ENCODE assay signal across 8 cellular contexts in the genomic region with DNA sequence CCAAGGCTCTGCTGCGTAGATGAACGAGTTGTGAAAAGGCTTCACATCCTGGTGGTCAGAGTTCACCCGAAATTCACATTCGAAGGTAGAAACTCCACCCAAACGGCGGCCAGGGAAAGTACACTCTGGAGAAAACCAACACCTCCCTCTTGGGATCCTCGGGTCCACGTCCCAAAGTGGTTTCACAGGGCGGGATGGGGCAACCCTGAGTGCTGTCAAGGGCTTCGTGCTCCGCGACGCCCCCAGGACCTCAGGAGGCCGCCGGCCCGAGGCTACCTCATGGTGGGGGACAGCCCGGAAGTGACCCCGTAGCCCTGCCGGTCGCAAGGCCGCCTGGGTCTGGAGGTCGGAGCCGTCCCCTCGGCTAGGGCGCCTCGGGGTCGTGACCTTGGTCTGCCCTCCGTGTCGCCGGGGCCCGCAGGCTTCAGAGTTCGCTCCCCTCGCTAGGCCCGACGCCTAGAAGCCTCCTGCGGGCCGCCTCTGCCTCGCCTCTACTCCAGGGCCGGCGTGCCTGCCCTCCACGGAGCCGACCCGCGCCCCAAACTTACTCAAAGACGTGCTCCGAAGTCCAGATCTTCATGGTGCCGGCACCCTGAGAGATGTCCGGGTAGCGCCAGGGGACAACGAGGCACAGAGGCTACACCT. TPM values are rescaled to one million over a fixed set of nuclear protein-coding genes. Genes with fewer than 3 reads are reported as not detected.
A peak's percentile ranks its signal among the peaks of the same experiment; 100 is the strongest.
DNase-seq lines count a peak whose midpoint lies in the region; ATAC-seq, FAIRE-seq and TF ChIP-seq lines count a peak whose summit lies in the region.

Gene PRELID3B (minus strand): TSS at position 636 of the 645 bp plus-strand sequence. CDS start 56 bp downstream, at position 580.

- H3K27me3 ChIP-seq in A673 (replicated peaks; ENCODE audit: insufficient read depth, low read depth, low read length, poor library complexity), result no peaks in the 10 kb centered on the region
- H3K27me3 ChIP-seq in NT2/D1 (ENCODE audit: insufficient read depth, insufficient read length), result no peaks in the 10 kb centered on the region
- H3K27me3 ChIP-seq in bronchial epithelial cell (ENCODE audit: control insufficient read depth, insufficient read depth, low read length), result no peaks in the 10 kb centered on the region

- POLR2A ChIA-PET in A673 (lab: Charles Lee; ENCODE audit: low non-redundant PET), result no interaction called here

- CTCF ChIA-PET in A673 (lab: Charles Lee), result no interaction called here

- no peak for TF ChIP-seq CTCF in A673 (conservative IDR thresholded peaks at IDR 0.05; ENCODE audit: low read depth, low read length)
- no peak for TF ChIP-seq CTCF in GM12865 (IDR thresholded peaks at IDR 0.05; ENCODE audit: insufficient read depth, low read depth, low read length, missing control alignments)
- no peak for TF ChIP-seq CTCF in bronchial epithelial cell (IDR thresholded peaks at IDR 0.05; ENCODE audit: insufficient read depth, low read length, severe bottlenecking)

- peak within 1 kb of the TSS; percentile 83 to 95 for H3K4me3 Mint-ChIP-seq in stimulated activated naive CD8-positive, alpha-beta T cell treated with anti-CD3 and anti-CD28 coated beads, Interleukin-15, amount 100 ng/mL, for 72 hours

- H3K9me3 ChIP-seq in A673 (ENCODE audit: low read depth, low read length, poor library complexity, severe bottlenecking) (no peaks in the 10 kb centered on the region), NT2/D1 (ENCODE audit: insufficient read depth, low read length) (no peaks in the 10 kb centered on the region)

- no peaks in the 10 kb centered on the region for H3K27me3 Mint-ChIP-seq in stimulated activated naive CD8-positive, alpha-beta T cell treated with anti-CD3 and anti-CD28 coated beads, Interleukin-15, amount 100 ng/mL, for 72 hours

- BruUV-seq in A673 (replicated peaks; lab: Mats Ljungman, UMichigan), result no TSS peak

- H3K9me3 Mint-ChIP-seq in stimulated activated naive CD8-positive, alpha-beta T cell treated with anti-CD3 and anti-CD28 coated beads, Interleukin-15, amount 100 ng/mL, for 72 hours, result no peaks in the 10 kb centered on the region

- peak within 1 kb of the TSS; percentile 96 to 97 for H3K27ac Mint-ChIP-seq in stimulated activated naive CD8-positive, alpha-beta T cell treated with anti-CD3 and anti-CD28 coated beads, Interleukin-15, amount 100 ng/mL, for 72 hours

- H3K9ac ChIP-seq in NT2/D1 (ENCODE audit: insufficient read length, low read depth), result peak within 1 kb of the TSS; percentile 72

- H3K4me1 Mint-ChIP-seq in stimulated activated naive CD8-positive, alpha-beta T cell treated with anti-CD3 and anti-CD28 coated beads, Interleukin-15, amount 100 ng/mL, for 72 hours, result peaks cover 56% of the 10 kb centered on the region

- DNase-seq in A673 (ENCODE audit: low spot score) (peak; percentile 33), GM12865 (ENCODE audit: low read depth) (peak; percentile 60), NT2/D1 (ENCODE audit: low read depth, low spot score) (no peak), bronchial epithelial cell (ENCODE audit: low read depth) (no peak), kidney glomerular epithelial cell (lab: John Stamatoyannopoulos, UW) (peak; percentile 29), DMS79 treated with DMSO at 0.1 percent for 48 hours (lab: John Stamatoyannopoulos, UW) (no peak)
- no peak for DNase-seq in stimulated activated naive CD8-positive, alpha-beta T cell treated with anti-CD3 and anti-CD28 coated beads, Interleukin-15, amount 100 ng/mL, for 72 hours

- H3K4me1 ChIP-seq in A673 (ENCODE audit: insufficient read depth, low read length, poor library complexity, severe bottlenecking), result peaks cover 4% of the 10 kb centered on the region
- peaks cover 4% of the 10 kb centered on the region for H3K4me1 ChIP-seq in NT2/D1 (ENCODE audit: insufficient read depth, insufficient read length)

- H3K4me3 ChIP-seq in A673 (ENCODE audit: low read depth, low read length, poor library complexity, severe bottlenecking), result peak within 1 kb of the TSS; percentile 80
- peak within 1 kb of the TSS; percentile 86 for H3K4me3 ChIP-seq in GM12865 (ENCODE audit: low read depth, low read length)
- H3K4me3 ChIP-seq in NT2/D1 (ENCODE audit: insufficient read length, low read depth), result peak within 1 kb of the TSS; percentile 83
- H3K4me3 ChIP-seq in bronchial epithelial cell (ENCODE audit: low read depth, low read length), result peak within 1 kb of the TSS; percentile 83

- no peak for FAIRE-seq in bronchial epithelial cell (lab: Jason Lieb, UNC)

- ATAC-seq in HG02678 (IDR thresholded peaks at IDR 0.05; ENCODE audit: unreplicated experiment), result peak; percentile 30
- ATAC-seq in stimulated activated naive CD8-positive, alpha-beta T cell treated with anti-CD3 and anti-CD28 coated beads, Interleukin-15, amount 100 ng/mL, for 72 hours, result peak; percentile 63

- H3K36me3 ChIP-seq in A673 (ENCODE audit: insufficient read depth, low read length, poor library complexity, severe bottlenecking), result peaks cover 12% of the 10 kb centered on the region
- peaks cover 37% of the 10 kb centered on the region for H3K36me3 ChIP-seq in NT2/D1 (ENCODE audit: insufficient read depth, insufficient read length, low read length)
- peaks cover 4% of the 10 kb centered on the region for H3K36me3 ChIP-seq in bronchial epithelial cell (ENCODE audit: control insufficient read depth, insufficient read depth, low read length)

- intact Hi-C loops in A673 (cut with micrococcal nuclease; ENCODE audit: unreplicated experiment), result no loop called here

- peak within 1 kb of the TSS; percentile 79 for H3K27ac ChIP-seq in A673 (ENCODE audit: low read depth, low read length, poor library complexity, severe bottlenecking)

RNA-seq across cellular contexts. Expression of gene PRELID3B, which starts in this region (rescaled TPM):
- total RNA-seq in A673 (2021), result 81.9 and 83.4 TPM in 2 replicates
- 160 and 202 TPM in 2 replicates for total RNA-seq in bronchial epithelial cell

Comparison
In these comparisons a context has a peak if more than half of its experiments do, and no peak if none do; other contexts are left out.
1. DNase-seq: peak in A673 (single experiment), GM12865 (single experiment) and kidney glomerular epithelial cell (single experiment); none in NT2/D1 (single experiment), bronchial epithelial cell (single experiment), stimulated activated naive CD8-positive, alpha-beta T cell treated with anti-CD3 and anti-CD28 coated beads, Interleukin-15, amount 100 ng/mL, for 72 hours (0 of 2) and DMS79 treated with DMSO at 0.1 percent for 48 hours (single experiment).
2. Peak in every context shown above with its lines, with median percentiles within 50 percentile points of each other: H3K4me3 ChIP-seq.